34 cellular contexts compared by ENCODE assay signal in genomic region chr10:2366532-2366931, GRCh38.
"Had no signal": no experiment of that assay in that cellular context is flagged by ENCODE, and none has a peak within 500 bp of the region (broad histone marks: within the 10 kb centered on the region; RNA-seq: fewer than 3 reads in every experiment).

No MANE protein-coding gene starts in this region.

- H3K4me3 ChIP-seq: MG63 had no signal

- H3K27me3 ChIP-seq: MG63 had no signal

- H3K9me3 ChIP-seq: MG63 had no signal

- DNase-seq: Karpas-422, Kasumi-1, MG63, MM.1S, MV-4-11, NCI-H1048, NCI-H1092, NCI-H1092 treated with DMSO at 0.1 percent for 48 hours, NCI-H1105, NCI-H1105 treated with DMSO at 0.1 percent for 48 hours, NCI-H1417, NCI-H1417 treated with DMSO at 0.1 percent for 48 hours, NCI-H1436, NCI-H1436 treated with DMSO at 0.1 percent for 48 hours, NCI-H146, NCI-H1694, NCI-H1694 treated with DMSO at 0.1 percent for 48 hours, NCI-H187, NCI-H187 treated with DMSO at 0.1 percent for 48 hours, NCI-H1930, NCI-H2029, NCI-H2029 treated with DMSO at 0.1 percent for 48 hours, NCI-H2081, NCI-H2081 treated with DMSO at 0.1 percent for 48 hours, NCI-H2107, NCI-H2171, NCI-H2171 treated with DMSO at 0.1 percent for 48 hours, NCI-H2227 treated with DMSO at 0.1 percent for 48 hours, NCI-H226, NCI-H345, NCI-H446, NCI-H446 treated with DMSO at 0.1 percent for 48 hours, NCI-H510A, NCI-H510A treated with DMSO at 0.1 percent for 48 hours had no signal

- H3K36me3 ChIP-seq: MG63 had no signal
